ENCODE assay signal across 20 cellular contexts in the genomic region with DNA sequence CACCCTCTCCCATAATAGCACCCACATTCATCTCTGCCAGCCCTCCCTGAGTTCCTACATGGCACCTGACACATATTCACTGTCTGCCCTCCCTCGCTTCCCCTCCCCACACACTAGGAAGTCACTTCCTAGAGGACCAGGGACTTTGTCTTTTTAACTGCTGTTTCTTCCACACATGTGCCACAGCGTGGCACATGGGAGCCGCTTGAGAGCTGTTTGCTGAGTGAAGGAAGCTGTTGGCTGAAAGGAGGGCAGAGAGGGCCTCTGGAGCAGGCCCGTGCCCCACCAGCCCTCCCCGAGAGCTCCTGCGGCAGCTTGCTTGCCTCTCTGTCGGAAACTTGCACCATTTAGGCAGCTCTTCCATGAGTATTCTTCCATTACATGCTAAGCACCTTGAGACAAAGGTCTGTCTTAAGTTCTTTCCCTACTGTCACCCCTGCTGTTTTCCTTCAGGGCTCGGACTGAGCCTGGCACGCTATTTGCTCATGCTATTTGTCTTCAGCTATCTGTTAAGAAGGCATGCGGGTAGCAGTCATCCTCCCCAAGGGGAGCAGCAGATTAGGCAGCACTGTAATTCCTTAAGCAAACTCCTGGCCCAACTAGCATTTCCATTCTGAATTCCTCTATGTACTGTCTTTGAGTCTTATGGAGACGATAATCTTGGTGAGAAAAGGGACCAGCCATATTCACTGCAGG.
DNase-seq lines count a peak whose midpoint lies in the region; ATAC-seq, FAIRE-seq and TF ChIP-seq lines count a peak whose summit lies in the region.
"Had no signal": no experiment of that assay in that cellular context is flagged by ENCODE, and none has a peak within 500 bp of the region (broad histone marks: within the 10 kb centered on the region; RNA-seq: fewer than 3 reads in every experiment).

No MANE protein-coding gene starts in this region.

- H3K4me1 ChIP-seq in HUES48 (ENCODE audit: control insufficient read depth, insufficient read depth, low read length) (peaks cover 10% of the 10 kb centered on the region), H1 (replicated peaks in 1 of 4; ENCODE audit: control insufficient read depth in 3 of 4, insufficient read depth in 4 of 4, low read length in 3 of 4) (peaks cover 0 to 2% (median 0%) of the 10 kb centered on the region in 4 experiments; a peak in 1 of 7 replicates), neuronal stem cell (ENCODE audit: control insufficient read depth in 2 of 2, insufficient read depth in 1 of 2, low read depth in 1 of 2, low read length in 2 of 2) (peaks cover 0 to 11% of the 10 kb centered on the region in 2 donors)
- H3K4me1 ChIP-seq: HAP-1 had no signal

- H3K18ac ChIP-seq in H1 (ENCODE audit: extremely low read depth, low read length) (no peak overlapping the region), neuronal stem cell (ENCODE audit: low read length) (peak overlapping the region; percentile 4)

- 83% methylated on average over 11 of the region's 11 CpGs; no CpG with 5 or more reads in 1 of the 2 experiments for WGBS in H1 (ENCODE audit: extremely low coverage in 1 of 2, insufficient coverage in 1 of 2, insufficient read length in 1 of 2, insufficient replicate concordance in 2 of 2, low coverage in 1 of 2, low lambda C conversion rate in 2 of 2, missing lambda C conversion rate in 1 of 2), 2 experiments
- no CpG with 5 or more reads among the region's 11 CpGs for WGBS in neuronal stem cell (ENCODE audit: extremely low coverage in 2 of 2, insufficient read length in 2 of 2, insufficient replicate concordance in 1 of 2), 2 donors

- H3K4me1 Mint-ChIP-seq in Calu3 (ENCODE audit: low read depth, unreplicated experiment): peaks cover 11% of the 10 kb centered on the region

- no peak for DNase-seq in Calu3
- DNase-seq in H1 (ENCODE audit: low read depth in 1 of 2, low spot score in 2 of 2): peak in 1 of 2 experiments; percentile 40
- DNase-seq in neuronal stem cell (ENCODE audit: low spot score): no peak
- DNase-seq in NCI-H1417 treated with DMSO at 0.1 percent for 48 hours (lab: John Stamatoyannopoulos, UW): no peak
- DNase-seq: DMS 273 treated with DMSO at 0.1 percent for 48 hours, GF-D8, KBM-7, NCI-H1048, NCI-H2107, NCI-H345, NCI-H526 treated with DMSO at 0.1 percent for 48 hours, SHP77, SK-N-SH had no signal

- no peaks in the 10 kb centered on the region for H3K9me3 ChIP-seq in HUES48 (ENCODE audit: control insufficient read depth, insufficient read depth, low read length)
- no peaks in the 10 kb centered on the region for H3K9me3 ChIP-seq in H1 (ENCODE audit: insufficient read depth in 2 of 2, low read depth in 1 of 2, low read length in 1 of 2)
- no peaks in the 10 kb centered on the region for H3K9me3 ChIP-seq in neuronal stem cell (replicated peaks in 1 of 2; ENCODE audit: control insufficient read depth in 2 of 2, insufficient read depth in 1 of 2, low read depth in 1 of 2, low read length in 2 of 2)
- H3K9me3 ChIP-seq: A549; BLaER1 treated with 17β-estradiol and CSF1 and Interleukin-3, amounts not matched to agents 10 nM and 100 nM; HAP-1; SK-N-SH had no signal

- H3K79me2 ChIP-seq in H1 (ENCODE audit: control insufficient read depth in 1 of 2, insufficient read depth in 2 of 2, low read length in 2 of 2): no peaks in the 10 kb centered on the region

- H3K27ac ChIP-seq in HUES48 (ENCODE audit: low read depth, low read length) (peak overlapping the region; percentile 87), H1 (ENCODE audit: low read depth, low read length) (no peak overlapping the region), neuronal stem cell (replicated peaks; ENCODE audit: low read length) (no peak overlapping the region)
- H3K27ac ChIP-seq: A549; BLaER1 treated with 17β-estradiol and CSF1 and Interleukin-3, amounts not matched to agents 10 nM and 100 nM had no signal

- H3K4ac ChIP-seq in H1 (replicated peaks; ENCODE audit: insufficient read length, low read depth, low read length) (no peak overlapping the region), neuronal stem cell (ENCODE audit: low read length) (no peak overlapping the region)

- H3K27ac Mint-ChIP-seq in Calu3 (ENCODE audit: unreplicated experiment): peak overlapping the region; percentile 25

- H3K4me2 ChIP-seq in H1 (ENCODE audit: insufficient read depth in 1 of 2, low read depth in 2 of 2, low read length in 2 of 2) (no peak overlapping the region), neuronal stem cell (ENCODE audit: insufficient read depth, low read length, poor library complexity, severe bottlenecking) (no peak overlapping the region)
- H3K4me2 ChIP-seq: A549; BLaER1 treated with 17β-estradiol and CSF1 and Interleukin-3, amounts not matched to agents 10 nM and 100 nM; SK-N-SH had no signal

- H4K5ac ChIP-seq in H1 (ENCODE audit: insufficient read length, low read depth, low read length): no peak overlapping the region

- H3K79me1 ChIP-seq in H1 (ENCODE audit: low read depth, low read length) (no peaks in the 10 kb centered on the region), neuronal stem cell (ENCODE audit: low read depth, low read length) (no peaks in the 10 kb centered on the region)

- no peaks in the 10 kb centered on the region for H4K20me1 ChIP-seq in H1 (replicated peaks in 1 of 2; ENCODE audit: control insufficient read depth in 1 of 2, insufficient read depth in 2 of 2, low read length in 2 of 2)
- H4K20me1 ChIP-seq: BLaER1 treated with 17β-estradiol and CSF1 and Interleukin-3, amounts not matched to agents 10 nM and 100 nM had no signal

- no peak for TF ChIP-seq POLR2A in H1 (IDR thresholded peaks at IDR 0.05; ENCODE audit: control extremely low read depth in 1 of 2, low read depth in 2 of 2, low read length in 2 of 2)

- H3K14ac ChIP-seq in H1 (ENCODE audit: insufficient read length) (no peak overlapping the region), neuronal stem cell (ENCODE audit: low read length) (no peak overlapping the region)

- H2BK15ac ChIP-seq in H1 (ENCODE audit: low read length): no peak overlapping the region; the same call in 1 of the 2 replicates
- H2BK15ac ChIP-seq in neuronal stem cell (ENCODE audit: low read length): no peak overlapping the region

- no peaks in the 10 kb centered on the region for H3K36me3 ChIP-seq in HUES48 (ENCODE audit: control insufficient read depth, insufficient read depth, low read length)
- no peaks in the 10 kb centered on the region for H3K36me3 ChIP-seq in H1 (ENCODE audit: control insufficient read depth in 2 of 4, insufficient read depth in 4 of 4, low read length in 3 of 4)
- H3K36me3 ChIP-seq in neuronal stem cell (replicated peaks in 1 of 2; ENCODE audit: control insufficient read depth in 2 of 2, insufficient read depth in 2 of 2, low read length in 2 of 2): no peaks in the 10 kb centered on the region
- H3K36me3 ChIP-seq: BLaER1 treated with 17β-estradiol and CSF1 and Interleukin-3, amounts not matched to agents 10 nM and 100 nM; HAP-1 had no signal

- H3K23me2 ChIP-seq in H1 (ENCODE audit: low read depth, low read length): no peaks in the 10 kb centered on the region

- H2BK20ac ChIP-seq in H1 (ENCODE audit: low read length): no peak overlapping the region

- TF ChIP-seq EP300 in H1 (IDR thresholded peaks at IDR 0.05; ENCODE audit: borderline replicate concordance in 1 of 2, low read depth in 2 of 2, low read length in 2 of 2): no peak

- no peak overlapping the region for H3K56ac ChIP-seq in H1 (replicated peaks; ENCODE audit: insufficient read length, low read depth, low read length)

- ATAC-seq in GM19035 (IDR thresholded peaks at IDR 0.05; ENCODE audit: unreplicated experiment) (no peak), HG03469 (IDR thresholded peaks at IDR 0.05; ENCODE audit: unreplicated experiment) (no peak)
- ATAC-seq: A549 had no signal

- no peak overlapping the region for H4K91ac ChIP-seq in H1 (replicated peaks; ENCODE audit: insufficient read length, low read length)
- no peak overlapping the region for H4K91ac ChIP-seq in neuronal stem cell (ENCODE audit: low read depth, low read length, poor library complexity)

- no peak overlapping the region for H2AK5ac ChIP-seq in H1 (ENCODE audit: low read depth, low read length)
- H2AK5ac ChIP-seq in neuronal stem cell (ENCODE audit: low read depth, low read length): no peak overlapping the region

- H3K36me3 Mint-ChIP-seq in Calu3 (ENCODE audit: insufficient read depth, unreplicated experiment): no peaks in the 10 kb centered on the region

- no peak overlapping the region for H3K4me3 Mint-ChIP-seq in Calu3 (ENCODE audit: low read depth, unreplicated experiment)

- no peak overlapping the region for H3K23ac ChIP-seq in H1 (ENCODE audit: insufficient read length)
- no peak overlapping the region for H3K23ac ChIP-seq in neuronal stem cell (ENCODE audit: low read depth, low read length, poor library complexity)

- H2BK120ac ChIP-seq in H1 (replicated peaks; ENCODE audit: low read depth, low read length) (no peak overlapping the region), neuronal stem cell (ENCODE audit: low read depth, low read length) (no peak overlapping the region)

- H3K27me3 ChIP-seq in HUES48 (ENCODE audit: control insufficient read depth, insufficient read depth, low read length) (no peaks in the 10 kb centered on the region), H1 (replicated peaks in 1 of 4; ENCODE audit: control insufficient read depth in 3 of 4, extremely low read depth in 1 of 4, insufficient read depth in 3 of 4, low read length in 3 of 4) (no peaks in the 10 kb centered on the region), neuronal stem cell (ENCODE audit: control insufficient read depth in 3 of 3, insufficient read depth in 3 of 3, low read depth in 1 of 3, low read length in 3 of 3) (no peaks in the 10 kb centered on the region)
- H3K27me3 ChIP-seq: BLaER1 treated with 17β-estradiol and CSF1 and Interleukin-3, amounts not matched to agents 10 nM and 100 nM had no signal

- POLR2A ChIA-PET in H1 (lab: Charles Lee; ENCODE audit: partially characterized antibody): interaction anchor here (0.6 kb wide), 1 partner anchor 32 kb away, joined by 3 read pairs; no protein-coding TSS in a partner anchor

- H3K27me3 Mint-ChIP-seq in Calu3 (ENCODE audit: unreplicated experiment): no peaks in the 10 kb centered on the region

- CTCF ChIA-PET in Calu3 (lab: Charles Lee) (no interaction called here), H1 (lab: Charles Lee; ENCODE audit: partially characterized antibody) (interaction anchor here (0.9 to 1.9 kb wide), 2 partner anchors 9 to 12 kb away, joined by 4 to 6 read pairs; no protein-coding TSS in a partner anchor)

- TF ChIP-seq CTCF in Calu3 (IDR thresholded peaks at IDR 0.05; ENCODE audit: unreplicated experiment) (no peak), H1 (IDR thresholded peaks at IDR 0.05; ENCODE audit: control extremely low read depth in 1 of 3, insufficient read depth in 1 of 3, low read depth in 1 of 3, low read length in 3 of 3) (no peak)

- H2BK5ac ChIP-seq in H1 (ENCODE audit: low read depth, low read length): no peak overlapping the region
- H2BK5ac ChIP-seq in neuronal stem cell (ENCODE audit: low read length): no peak overlapping the region

- H2BK12ac ChIP-seq in H1 (ENCODE audit: low read depth, low read length) (no peak overlapping the region), neuronal stem cell (ENCODE audit: low read length) (no peak overlapping the region)

- H3K9me3 Mint-ChIP-seq in Calu3 (ENCODE audit: low read depth, unreplicated experiment): no peaks in the 10 kb centered on the region

- no TSS peak for BruUV-seq in Calu3 (replicated peaks; lab: Mats Ljungman, UMichigan)

- H3K9ac ChIP-seq in HUES48 (ENCODE audit: low read depth, low read length) (no peak overlapping the region), H1 (replicated peaks in 1 of 4; ENCODE audit: extremely low read depth in 1 of 4, low read depth in 3 of 4, low read length in 3 of 4) (no peak overlapping the region), neuronal stem cell (ENCODE audit: low read depth, low read length, poor library complexity) (no peak overlapping the region)
- H3K9ac ChIP-seq: BLaER1 treated with 17β-estradiol and CSF1 and Interleukin-3, amounts not matched to agents 10 nM and 100 nM; SK-N-SH had no signal

- FAIRE-seq in H1 (lab: Jason Lieb, UNC): peak; percentile 39
- FAIRE-seq: A549, GM12892 had no signal

- H4K8ac ChIP-seq in H1 (ENCODE audit: extremely low read depth, insufficient read depth, low read length): no peak overlapping the region
- H4K8ac ChIP-seq in neuronal stem cell (ENCODE audit: low read depth, low read length): no peak overlapping the region

- no peak for TF ChIP-seq RAD21 in H1 (IDR thresholded peaks at IDR 0.05 in 1 of 2, conservative IDR thresholded peaks at IDR 0.05 in 1 of 2; ENCODE audit: low read depth in 2 of 2, low read length in 2 of 2)

- H2AFZ ChIP-seq in H1 (ENCODE audit: low read length) (peak overlapping the region; percentile 5; the same call in 1 of the 2 replicates), neuronal stem cell (ENCODE audit: low read length) (no peak overlapping the region)

- no peak overlapping the region for H3K4me3 ChIP-seq in HUES48 (ENCODE audit: low read depth, low read length)
- no peak overlapping the region for H3K4me3 ChIP-seq in H1 (ENCODE audit: extremely low read depth in 1 of 4, insufficient read depth in 2 of 4, low read depth in 3 of 4, low read length in 4 of 4)
- H3K4me3 ChIP-seq in neuronal stem cell (ENCODE audit: low read length in 2 of 2): no peak overlapping the region
- H3K4me3 ChIP-seq: A549; BLaER1 treated with 17β-estradiol and CSF1 and Interleukin-3, amounts not matched to agents 10 nM and 100 nM; HAP-1 had no signal

- intact Hi-C loops in Calu3 (cut with micrococcal nuclease; ENCODE audit: unreplicated experiment): no loop called here
